Comparison of ENCODE assay signal across 6 cellular contexts in the genomic region with DNA sequence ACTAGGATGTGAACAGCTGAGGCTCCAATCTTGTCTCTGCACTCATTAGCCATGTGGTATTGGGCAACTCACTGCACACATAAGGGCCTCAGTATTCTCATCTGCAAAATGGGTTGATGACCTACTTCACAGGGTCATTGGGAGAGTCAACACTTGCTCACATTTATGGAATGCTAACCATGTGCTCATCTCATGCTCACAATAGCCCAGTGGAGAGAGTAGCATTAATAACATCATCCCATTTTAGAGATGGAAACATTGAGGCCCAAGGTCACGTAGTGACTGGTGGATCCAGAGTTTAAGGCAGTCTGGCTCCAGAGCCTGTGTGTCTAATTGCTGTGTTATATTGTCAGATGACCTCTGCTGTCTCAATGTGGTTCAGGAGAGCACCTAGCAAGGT.
"Had no signal": no experiment of that assay in that cellular context is flagged by ENCODE, and none has a peak within 500 bp of the region (broad histone marks: within the 10 kb centered on the region; RNA-seq: fewer than 3 reads in every experiment).

No MANE protein-coding gene starts in this region.

- H3K27ac ChIP-seq: HL-60 had no signal

- H3K36me3 Mint-ChIP-seq: IgD-negative memory B cell had no signal

- H3K4me1 Mint-ChIP-seq: IgD-negative memory B cell had no signal

- H3K27ac Mint-ChIP-seq: IgD-negative memory B cell had no signal

- FAIRE-seq: HTR-8/SVneo had no signal

- H3K4me3 Mint-ChIP-seq: IgD-negative memory B cell had no signal

- DNase-seq: IMR-90, KBM-7, KG1 had no signal
